8 cellular contexts compared by ENCODE assay signal in the genomic region with DNA sequence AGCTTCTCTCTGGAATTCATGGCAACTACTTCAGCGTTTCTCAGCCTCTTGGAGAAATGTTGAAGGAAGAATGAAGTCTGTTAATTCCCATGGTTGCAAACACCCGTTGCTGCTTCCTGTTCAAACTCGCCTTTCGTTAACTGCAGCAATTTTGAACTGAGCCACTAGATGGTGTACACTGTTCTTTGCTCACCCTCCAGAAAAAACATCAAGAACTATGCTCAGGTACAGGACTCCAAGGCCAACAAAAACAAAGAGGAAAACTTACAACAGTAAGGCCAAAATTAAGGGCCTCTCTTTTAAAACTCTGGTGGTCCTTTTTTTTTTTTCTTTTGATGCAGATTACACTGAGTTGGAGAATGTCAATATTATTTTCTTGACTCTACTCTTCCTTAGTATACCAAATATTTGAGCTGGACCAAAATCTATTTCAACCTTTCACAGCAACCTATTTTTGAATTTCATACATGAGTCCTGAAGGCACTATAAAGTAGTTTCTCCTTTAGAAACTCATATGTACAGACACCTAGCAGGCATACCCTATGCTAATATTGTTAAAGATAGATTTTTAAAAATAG. TPM values are rescaled to one million over a fixed set of nuclear protein-coding genes. Genes with fewer than 3 reads are reported as not detected.
DNase-seq lines count a peak whose midpoint lies in the region; ATAC-seq, FAIRE-seq and TF ChIP-seq lines count a peak whose summit lies in the region.

No MANE protein-coding gene starts in this region.

- H3K27me3 ChIP-seq in OCI-LY3 (ENCODE audit: low read depth, low read length) (no peaks in the 10 kb centered on the region), left lung (no peaks in the 10 kb centered on the region), vagina (no peaks in the 10 kb centered on the region)

- TF ChIP-seq CTCF in A549 (IDR thresholded peaks at IDR 0.05) = peak; percentile 45; the same call in 2 of the 3 replicates
- peak; percentile 79 for TF ChIP-seq CTCF in GM12865 (IDR thresholded peaks at IDR 0.05; ENCODE audit: insufficient read depth, low read depth, low read length, missing control alignments)
- peak; percentile 86 for TF ChIP-seq CTCF in OCI-LY3 (IDR thresholded peaks at IDR 0.05; ENCODE audit: low read depth, low read length)
- peak; percentile 87 for TF ChIP-seq CTCF in chondrocyte (IDR thresholded peaks at IDR 0.05)
- peak; percentile 56 to 61 for TF ChIP-seq CTCF in left lung (IDR thresholded peaks at IDR 0.05)
- TF ChIP-seq CTCF in vagina (IDR thresholded peaks at IDR 0.05) = peak; percentile 36 to 45 (median 45)

- H3K36me3 ChIP-seq in OCI-LY3 (replicated peaks; ENCODE audit: low read depth, low read length) = peaks cover 18% of the 10 kb centered on the region
- no peaks in the 10 kb centered on the region for H3K36me3 ChIP-seq in left lung
- no peaks in the 10 kb centered on the region for H3K36me3 ChIP-seq in vagina

- no peaks in the 10 kb centered on the region for H3K9me3 Mint-ChIP-seq in chondrocyte (ENCODE audit: low read depth)

- POLR2A ChIA-PET in A549 (lab: Yijun Ruan, JAX) = no interaction called here

- H3K4me3 Mint-ChIP-seq in chondrocyte (ENCODE audit: unreplicated experiment) = no peak overlapping the region

- FAIRE-seq in A549 (lab: Jason Lieb, UNC) = no peak

- H3K27ac ChIP-seq in A549 (no peak overlapping the region), OCI-LY3 (ENCODE audit: low read length) (peak overlapping the region; percentile 16; the same call in 1 of the 2 replicates), left lung (no peak overlapping the region), vagina (no peak overlapping the region)

- no peak for TF ChIP-seq EP300 in A549 (IDR thresholded peaks at IDR 0.05)

- peaks cover 4% of the 10 kb centered on the region for H3K4me1 Mint-ChIP-seq in chondrocyte (ENCODE audit: low read depth)

- no peaks in the 10 kb centered on the region for H3K4me1 ChIP-seq in A549
- H3K4me1 ChIP-seq in OCI-LY3 (ENCODE audit: low read length) = peaks cover 50% of the 10 kb centered on the region
- H3K4me1 ChIP-seq in left lung = no peaks in the 10 kb centered on the region
- H3K4me1 ChIP-seq in vagina = no peaks in the 10 kb centered on the region

- peak; percentile 42 to 54; a peak in 4 of 5 replicates for TF ChIP-seq RAD21 in A549 (conservative IDR thresholded peaks at IDR 0.05 in 1 of 2, IDR thresholded peaks at IDR 0.05 in 1 of 2)

- peak in 1 of 2 experiments; percentile 74; a peak in 2 of 6 replicates for ATAC-seq in A549
- ATAC-seq in left lung = peak; percentile 94

- H3K79me2 ChIP-seq in OCI-LY3 (ENCODE audit: low read length) = peaks cover 79% of the 10 kb centered on the region

- H4K20me1 ChIP-seq in OCI-LY3 (ENCODE audit: insufficient read depth, low read length) = peaks cover 65% of the 10 kb centered on the region

- H3K9me3 ChIP-seq in A549 = no peaks in the 10 kb centered on the region
- no peaks in the 10 kb centered on the region for H3K9me3 ChIP-seq in OCI-LY3 (ENCODE audit: insufficient read depth, low read length)
- no peaks in the 10 kb centered on the region for H3K9me3 ChIP-seq in left lung
- no peaks in the 10 kb centered on the region for H3K9me3 ChIP-seq in vagina

- H3K4me3 ChIP-seq in A549 (no peak overlapping the region), GM12865 (ENCODE audit: low read depth, low read length) (no peak overlapping the region), OCI-LY3 (ENCODE audit: low read length) (no peak overlapping the region), left lung (no peak overlapping the region), vagina (no peak overlapping the region)

- CTCF ChIA-PET in A549 (lab: Yijun Ruan, JAX) = interaction anchor here (0.6 to 2.7 kb wide), 6 partner anchors 9 to 1469 kb away, joined by 3 to 11 read pairs (median 4); no protein-coding TSS in a partner anchor

- H3K4me2 ChIP-seq in A549 = no peak overlapping the region
- H3K4me2 ChIP-seq in OCI-LY3 (ENCODE audit: low read length) = peak overlapping the region; percentile 37

- H3K9ac ChIP-seq in OCI-LY3 (ENCODE audit: low read length) = peak overlapping the region; percentile 19; the same call in 1 of the 2 replicates

- no peaks in the 10 kb centered on the region for H3K36me3 Mint-ChIP-seq in chondrocyte (ENCODE audit: low read depth)

- no peak for TF ChIP-seq POLR2A in A549 (IDR thresholded peaks at IDR 0.05; ENCODE audit: low read length)
- no peak for TF ChIP-seq POLR2A in vagina (IDR thresholded peaks at IDR 0.05)

- no peak overlapping the region for H3K27ac Mint-ChIP-seq in chondrocyte (ENCODE audit: unreplicated experiment)

- H2AFZ ChIP-seq in OCI-LY3 (ENCODE audit: low read depth, low read length) = no peak overlapping the region

- intact Hi-C loops in left lung (cut with DNase I) (no loop called here), vagina (cut with DNase I) (loop anchor here (5.0 kb wide), 1 partner anchor 1048 kb away; no protein-coding TSS in a partner anchor)

- H3K27me3 Mint-ChIP-seq in chondrocyte (ENCODE audit: low read depth) = peaks cover 6% of the 10 kb centered on the region

- WGBS in A549 (ENCODE audit: missing lambda C conversion rate) = under 1% methylated on average over 4 of the region's 4 CpGs

- peak; percentile 7 to 56 for DNase-seq in A549 (ENCODE audit: low read depth in 1 of 2, low spot score in 1 of 2)
- DNase-seq in GM12865 (ENCODE audit: low read depth) = peak; percentile 68
- DNase-seq in HCEC 1CT = peak; percentile 43
- DNase-seq in LHCN-M2 (ENCODE audit: low read depth) = peak; percentile 66
- DNase-seq in chondrocyte (ENCODE audit: low spot score) = no peak
- no peak for DNase-seq in left lung
- DNase-seq in vagina (ENCODE audit: extremely low spot score in 2 of 2) = no peak

TF ChIP-seq in A549, 52 proteins besides CTCF, POLR2A, EP300 and RAD21:
- TF ChIP-seq KDM5A (IDR thresholded peaks at IDR 0.05) (no peak), SMC3 (IDR thresholded peaks at IDR 0.05) (0 out of 3 replicates have a peak, but pooled peaks have one; percentile 27)

RNA-seq across cellular contexts. Expression of a gene that starts 58.2 kb away (rescaled TPM):
- not detected in 2 replicates for polyA plus RNA-seq in A549 (2011; rRNA removed)
- not detected in 2 replicates for polyA plus RNA-seq in A549 (2012; cell fraction: cytosol; rRNA removed)
- polyA plus RNA-seq in A549 (2012; cell fraction: nucleus; rRNA removed) = not detected in 2 replicates
- not detected in 3 replicates for polyA plus RNA-seq in A549 (2017; fragmentation: RNase III; extraction: RNeasy Plus Mini Kit Qiagen cat#74134 plus additional on column Dnase treatment)
- not detected in 2 replicates for polyA minus RNA-seq in A549 (2011; rRNA and poly(A)+ RNA removed)
- total RNA-seq in LHCN-M2 (2014; rRNA removed) = not detected in 2 replicates
- not detected for polyA plus RNA-seq in LHCN-M2 (2012)
- total RNA-seq in chondrocyte = not detected in 3 replicates
- under 1 TPM; 0.20 to 0.45 TPM for total RNA-seq in left lung
- 0.98 TPM for total RNA-seq in vagina

Comparison
In these comparisons a context has a peak if more than half of its experiments do, and no peak if none do; other contexts are left out.
1. DNase-seq: peak in A549 (2 of 2), GM12865 (single experiment), HCEC 1CT (single experiment) and LHCN-M2 (single experiment); none in chondrocyte (single experiment), left lung (0 of 2) and vagina (0 of 2).
2. Peak in every context shown above with its lines, with median percentiles within 50 percentile points of each other: CTCF ChIP-seq.